In the genomic region with DNA sequence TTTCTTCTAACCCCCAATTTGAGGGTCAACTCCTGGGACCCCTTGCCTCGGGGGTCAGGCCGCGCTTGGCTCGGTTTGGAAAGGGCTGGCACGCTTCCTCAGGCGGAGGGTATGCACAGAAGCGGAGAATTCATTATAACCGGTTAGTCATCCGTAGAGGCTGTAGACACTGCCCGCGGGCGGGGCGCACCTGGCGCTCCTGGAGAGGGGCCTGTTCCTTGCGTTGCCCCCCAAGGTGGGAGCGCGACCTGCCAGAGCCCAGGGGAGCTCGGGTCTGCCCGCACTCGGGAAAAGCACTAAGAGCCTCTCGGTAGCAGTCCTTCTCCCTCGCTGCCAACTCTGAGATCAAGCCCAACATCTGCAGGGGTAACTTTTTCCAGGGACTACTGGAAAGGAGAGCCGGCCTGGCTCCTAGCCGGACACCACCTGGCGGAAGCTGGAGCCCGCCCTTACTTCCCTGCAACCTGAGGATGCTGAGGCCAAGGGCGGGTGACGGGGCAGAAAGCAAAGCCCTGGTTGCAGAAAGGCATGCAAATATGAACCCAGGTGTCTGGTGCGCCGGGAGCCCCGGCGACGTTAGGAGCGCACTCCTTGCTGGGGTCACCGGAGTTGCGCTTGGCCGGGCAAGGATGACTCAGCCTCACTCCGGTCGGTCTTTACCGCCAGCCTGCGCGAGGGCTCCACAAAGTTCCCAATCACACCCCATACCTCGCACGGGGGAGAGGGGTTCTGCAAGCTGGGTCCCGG, we compare ENCODE assay signal across 8 cellular contexts. TPM values are rescaled to one million over a fixed set of nuclear protein-coding genes. Genes with fewer than 3 reads are reported as not detected.
DNase-seq lines count a peak whose midpoint lies in the region; ATAC-seq and TF ChIP-seq lines count a peak whose summit lies in the region.

No MANE protein-coding gene starts in this region.

- H4K20me1 ChIP-seq in BLaER1, result peaks cover 26% of the 10 kb centered on the region

- peak; percentile 73 for ATAC-seq in GM21447 (IDR thresholded peaks at IDR 0.05; ENCODE audit: unreplicated experiment)

- no peak for TF ChIP-seq CTCF in type B pancreatic cell (conservative IDR thresholded peaks at IDR 0.05)

- H3K4me3 Mint-ChIP-seq in type B pancreatic cell, result peak overlapping the region; percentile 82
- no peak overlapping the region for H3K4me3 Mint-ChIP-seq in activated CD4-positive, alpha-beta T cell treated with anti-CD3 and anti-CD28 coated beads, Interleukin-2, amount 10 ng/mL, durations not matched to agents 7 days and 5 days
- no peak overlapping the region for H3K4me3 Mint-ChIP-seq in activated CD4-positive, alpha-beta memory T cell treated with anti-CD3 and anti-CD28 coated beads for 36 hours

- peaks cover 61% of the 10 kb centered on the region for H3K27me3 ChIP-seq in BLaER1

- H3K36me3 ChIP-seq in BLaER1, result no peaks in the 10 kb centered on the region

- no peak overlapping the region for H3K9ac ChIP-seq in BLaER1

- H3K27ac Mint-ChIP-seq in type B pancreatic cell, result no peak overlapping the region
- no peak overlapping the region for H3K27ac Mint-ChIP-seq in activated CD4-positive, alpha-beta T cell treated with anti-CD3 and anti-CD28 coated beads, Interleukin-2, amount 10 ng/mL, durations not matched to agents 7 days and 5 days
- H3K27ac Mint-ChIP-seq in activated CD4-positive, alpha-beta memory T cell treated with anti-CD3 and anti-CD28 coated beads for 36 hours, result no peak overlapping the region

- DNase-seq in NCI-H510A (lab: John Stamatoyannopoulos, UW) (peak; percentile 48), type B pancreatic cell (ENCODE audit: extremely low spot score, unreplicated experiment) (no peak), NCI-H1694 treated with DMSO at 0.1 percent for 48 hours (lab: John Stamatoyannopoulos, UW) (no peak)
- DNase-seq in activated CD4-positive, alpha-beta T cell treated with anti-CD3 and anti-CD28 coated beads, Interleukin-2, amount 10 ng/mL, durations not matched to agents 7 days and 5 days, result no peak
- no peak for DNase-seq in activated CD4-positive, alpha-beta memory T cell treated with anti-CD3 and anti-CD28 coated beads for 36 hours

- peaks cover 16% of the 10 kb centered on the region for H3K4me1 ChIP-seq in BLaER1

- POLR2A ChIA-PET in activated CD4-positive, alpha-beta T cell treated with anti-CD3 and anti-CD28 coated beads, Interleukin-2, amount 10 ng/mL, durations not matched to agents 7 days and 5 days (lab: Charles Lee), result no interaction called here
- POLR2A ChIA-PET in activated CD4-positive, alpha-beta memory T cell treated with anti-CD3 and anti-CD28 coated beads for 36 hours (lab: Charles Lee), result no interaction called here

- peak overlapping the region; percentile 89 for H3K4me2 ChIP-seq in BLaER1

- no peaks in the 10 kb centered on the region for H3K36me3 Mint-ChIP-seq in type B pancreatic cell
- H3K36me3 Mint-ChIP-seq in activated CD4-positive, alpha-beta T cell treated with anti-CD3 and anti-CD28 coated beads, Interleukin-2, amount 10 ng/mL, durations not matched to agents 7 days and 5 days (ENCODE audit: low read depth), result no peaks in the 10 kb centered on the region
- no peaks in the 10 kb centered on the region for H3K36me3 Mint-ChIP-seq in activated CD4-positive, alpha-beta memory T cell treated with anti-CD3 and anti-CD28 coated beads for 36 hours

- CTCF ChIA-PET in activated CD4-positive, alpha-beta T cell treated with anti-CD3 and anti-CD28 coated beads, Interleukin-2, amount 10 ng/mL, durations not matched to agents 7 days and 5 days (lab: Charles Lee), result no interaction called here
- CTCF ChIA-PET in activated CD4-positive, alpha-beta memory T cell treated with anti-CD3 and anti-CD28 coated beads for 36 hours (lab: Charles Lee), result no interaction called here

- no peak overlapping the region for H3K27ac ChIP-seq in BLaER1

- H3K4me3 ChIP-seq in BLaER1 (peak overlapping the region; percentile 65), iPS-11a (ENCODE audit: low read depth, low read length) (peak overlapping the region; percentile 62)

- intact Hi-C loops in activated CD4-positive, alpha-beta memory T cell treated with anti-CD3 and anti-CD28 coated beads for 36 hours (cut with micrococcal nuclease), result no loop called here

- H3K9me3 ChIP-seq in BLaER1, result peaks cover 32% of the 10 kb centered on the region

- H3K9me3 Mint-ChIP-seq in type B pancreatic cell, result peaks cover 4% of the 10 kb centered on the region
- H3K9me3 Mint-ChIP-seq in activated CD4-positive, alpha-beta T cell treated with anti-CD3 and anti-CD28 coated beads, Interleukin-2, amount 10 ng/mL, durations not matched to agents 7 days and 5 days, result no peaks in the 10 kb centered on the region
- H3K9me3 Mint-ChIP-seq in activated CD4-positive, alpha-beta memory T cell treated with anti-CD3 and anti-CD28 coated beads for 36 hours, result no peaks in the 10 kb centered on the region

- peaks cover 10% of the 10 kb centered on the region for H3K4me1 Mint-ChIP-seq in type B pancreatic cell (ENCODE audit: unreplicated experiment)
- H3K4me1 Mint-ChIP-seq in activated CD4-positive, alpha-beta T cell treated with anti-CD3 and anti-CD28 coated beads, Interleukin-2, amount 10 ng/mL, durations not matched to agents 7 days and 5 days, result peaks cover 7% of the 10 kb centered on the region
- H3K4me1 Mint-ChIP-seq in activated CD4-positive, alpha-beta memory T cell treated with anti-CD3 and anti-CD28 coated beads for 36 hours (ENCODE audit: low read depth), result peaks cover 3% of the 10 kb centered on the region

- H3K27me3 Mint-ChIP-seq in type B pancreatic cell, result peaks cover 83% of the 10 kb centered on the region
- H3K27me3 Mint-ChIP-seq in activated CD4-positive, alpha-beta T cell treated with anti-CD3 and anti-CD28 coated beads, Interleukin-2, amount 10 ng/mL, durations not matched to agents 7 days and 5 days, result peaks cover 43% of the 10 kb centered on the region
- peaks cover 38% of the 10 kb centered on the region for H3K27me3 Mint-ChIP-seq in activated CD4-positive, alpha-beta memory T cell treated with anti-CD3 and anti-CD28 coated beads for 36 hours

RNA-seq across cellular contexts. Expression of a gene that starts 1.5 kb away (rescaled TPM):
- total RNA-seq in type B pancreatic cell (ENCODE audit: low replicate concordance), result 1.8 and 2.5 TPM in 2 replicates
- total RNA-seq in activated CD4-positive, alpha-beta T cell treated with anti-CD3 and anti-CD28 coated beads, Interleukin-2, amount 10 ng/mL, durations not matched to agents 7 days and 5 days, result not detected
- total RNA-seq in activated CD4-positive, alpha-beta memory T cell treated with anti-CD3 and anti-CD28 coated beads for 36 hours, result not detected
